ENCODE assay signal across 24 cellular contexts in the genomic region with DNA sequence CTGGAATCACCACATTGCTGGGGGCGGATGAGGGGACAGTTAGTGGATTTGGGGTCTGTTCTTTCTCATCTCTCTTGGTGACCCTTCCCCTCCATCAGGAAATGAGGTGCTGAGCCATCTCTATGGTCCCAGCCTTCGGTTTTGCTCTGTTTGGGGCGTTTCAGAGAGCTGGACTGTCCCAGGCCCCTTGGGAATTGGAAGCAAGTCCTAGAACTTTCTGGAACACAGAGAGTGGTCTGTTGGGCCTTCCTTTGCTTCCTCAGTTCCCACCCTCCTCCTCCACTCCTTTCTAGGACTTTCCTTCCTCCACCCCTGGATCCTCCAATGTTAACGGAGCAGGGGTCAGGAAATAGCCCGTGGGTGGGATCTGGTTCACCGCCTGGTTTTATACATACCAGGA. TPM values are rescaled to one million over a fixed set of nuclear protein-coding genes. Genes with fewer than 3 reads are reported as not detected.
DNase-seq lines count a peak whose midpoint lies in the region; ATAC-seq, FAIRE-seq and TF ChIP-seq lines count a peak whose summit lies in the region.
"Had no signal": no experiment of that assay in that cellular context is flagged by ENCODE, and none has a peak within 500 bp of the region (broad histone marks: within the 10 kb centered on the region; RNA-seq: fewer than 3 reads in every experiment).

No MANE protein-coding gene starts in this region.

- no peaks in the 10 kb centered on the region for H3K9me3 ChIP-seq in kidney (ENCODE audit: control insufficient read depth in 1 of 2, low read length in 2 of 2)

- H3K9me3 Mint-ChIP-seq in activated naive CD4-positive, alpha-beta T cell treated with anti-CD3 and anti-CD28 coated beads, Interleukin-2, amount 10 ng/mL, durations not matched to agents 7 days and 5 days, result no peaks in the 10 kb centered on the region
- no peaks in the 10 kb centered on the region for H3K9me3 Mint-ChIP-seq in activated T-helper 17 cell treated with anti-CD3 and anti-CD28 coated beads, Interleukin-2, amount 50 U/mL, for 72 hours
- no peaks in the 10 kb centered on the region for H3K9me3 Mint-ChIP-seq in neural crest cell
- H3K9me3 Mint-ChIP-seq: CD8-positive, alpha-beta T cell; IgD-negative memory B cell had no signal

- CTCF ChIA-PET in activated naive CD4-positive, alpha-beta T cell treated with anti-CD3 and anti-CD28 coated beads, Interleukin-2, amount 10 ng/mL, durations not matched to agents 7 days and 5 days (lab: Charles Lee), result interaction anchor here (1.1 to 7.1 kb wide), 5 partner anchors 15 to 295 kb away, joined by 3 to 63 read pairs (median 5); no protein-coding TSS in a partner anchor

- no peak for TF ChIP-seq CTCF in neural crest cell (conservative IDR thresholded peaks at IDR 0.05)
- no peak for TF ChIP-seq CTCF in kidney (IDR thresholded peaks at IDR 0.05; ENCODE audit: borderline replicate concordance, extremely low read depth, insufficient read depth)

- intact Hi-C loops in kidney (cut with DNase I), result no loop called here
- intact Hi-C loops in cardiac septum (cut with DNase I), result no loop called here

- no peak overlapping the region for H3K9ac ChIP-seq in kidney (ENCODE audit: low read length in 2 of 2)

- no peaks in the 10 kb centered on the region for H3K27me3 Mint-ChIP-seq in activated naive CD4-positive, alpha-beta T cell treated with anti-CD3 and anti-CD28 coated beads, Interleukin-2, amount 10 ng/mL, durations not matched to agents 7 days and 5 days
- no peaks in the 10 kb centered on the region for H3K27me3 Mint-ChIP-seq in activated T-helper 17 cell treated with anti-CD3 and anti-CD28 coated beads, Interleukin-2, amount 50 U/mL, for 72 hours
- H3K27me3 Mint-ChIP-seq in neural crest cell (ENCODE audit: low read depth), result peaks cover 3% of the 10 kb centered on the region
- H3K27me3 Mint-ChIP-seq: IgD-negative memory B cell had no signal

- no peak overlapping the region for H3K27ac ChIP-seq in kidney (ENCODE audit: low read depth in 2 of 2, low read length in 2 of 2)

- DNase-seq in activated naive CD4-positive, alpha-beta T cell treated with anti-CD3 and anti-CD28 coated beads, Interleukin-2, amount 10 ng/mL, durations not matched to agents 7 days and 5 days, result no peak
- no peak for DNase-seq in activated naive CD4-positive, alpha-beta T cell treated with Interleukin-2 at 50 U/mL for 16 hours
- no peak for DNase-seq in neural crest cell (ENCODE audit: low read depth, low spot score)
- no peak for DNase-seq in kidney
- no peak for DNase-seq in cardiac septum (ENCODE audit: low spot score)
- DNase-seq in GM19238 (ENCODE audit: insufficient read length, low spot score), result no peak
- DNase-seq: C1 segment of cervical spinal cord; Calu3; CD8-positive, alpha-beta T cell; DMS153; GOT3; NCI-H1105; NCI-H146; NCI-H2029; NCI-H2227 treated with DMSO at 0.1 percent for 48 hours; NCI-H510A; SIG-M5 had no signal

- H3K4me1 Mint-ChIP-seq in activated naive CD4-positive, alpha-beta T cell treated with anti-CD3 and anti-CD28 coated beads, Interleukin-2, amount 10 ng/mL, durations not matched to agents 7 days and 5 days, result peaks cover 60% of the 10 kb centered on the region
- H3K4me1 Mint-ChIP-seq in activated T-helper 17 cell treated with anti-CD3 and anti-CD28 coated beads, Interleukin-2, amount 50 U/mL, for 72 hours, result peaks cover 18% of the 10 kb centered on the region
- peaks cover 17% of the 10 kb centered on the region for H3K4me1 Mint-ChIP-seq in neural crest cell

- H3K27ac Mint-ChIP-seq in activated naive CD4-positive, alpha-beta T cell treated with anti-CD3 and anti-CD28 coated beads, Interleukin-2, amount 10 ng/mL, durations not matched to agents 7 days and 5 days, result peak overlapping the region; percentile 74
- peak overlapping the region; percentile 53 for H3K27ac Mint-ChIP-seq in activated T-helper 17 cell treated with anti-CD3 and anti-CD28 coated beads, Interleukin-2, amount 50 U/mL, for 72 hours
- H3K27ac Mint-ChIP-seq in neural crest cell (ENCODE audit: unreplicated experiment), result peak overlapping the region; percentile 81
- H3K27ac Mint-ChIP-seq: CD8-positive, alpha-beta T cell; IgD-negative memory B cell had no signal

- no peaks in the 10 kb centered on the region for H3K4me1 ChIP-seq in kidney (ENCODE audit: control insufficient read depth in 1 of 2, insufficient read depth in 1 of 2, low read depth in 1 of 2, low read length in 2 of 2)

- H3K4me3 Mint-ChIP-seq in activated naive CD4-positive, alpha-beta T cell treated with anti-CD3 and anti-CD28 coated beads, Interleukin-2, amount 10 ng/mL, durations not matched to agents 7 days and 5 days, result no peak overlapping the region
- no peak overlapping the region for H3K4me3 Mint-ChIP-seq in activated T-helper 17 cell treated with anti-CD3 and anti-CD28 coated beads, Interleukin-2, amount 50 U/mL, for 72 hours
- peak overlapping the region; percentile 41 for H3K4me3 Mint-ChIP-seq in neural crest cell
- H3K4me3 Mint-ChIP-seq: CD8-positive, alpha-beta T cell; IgD-negative memory B cell had no signal

- ATAC-seq in activated T-helper 17 cell treated with anti-CD3 and anti-CD28 coated beads, Interleukin-2, amount 50 U/mL, for 72 hours (replicated peaks), result no peak
- ATAC-seq: CD8-positive, alpha-beta T cell; HCT116; SK-N-SH treated with all-trans-retinoic acid at 6 μM for 48 hours had no signal

- no peak overlapping the region for H3K4me3 ChIP-seq in kidney (ENCODE audit: low read length in 2 of 2)

- peaks cover 68% of the 10 kb centered on the region for H3K36me3 Mint-ChIP-seq in activated naive CD4-positive, alpha-beta T cell treated with anti-CD3 and anti-CD28 coated beads, Interleukin-2, amount 10 ng/mL, durations not matched to agents 7 days and 5 days
- H3K36me3 Mint-ChIP-seq in activated T-helper 17 cell treated with anti-CD3 and anti-CD28 coated beads, Interleukin-2, amount 50 U/mL, for 72 hours (ENCODE audit: low read depth), result peaks cover 32% of the 10 kb centered on the region
- H3K36me3 Mint-ChIP-seq in neural crest cell (ENCODE audit: low read depth), result peaks cover 7% of the 10 kb centered on the region
- H3K36me3 Mint-ChIP-seq: CD8-positive, alpha-beta T cell; IgD-negative memory B cell had no signal

- no peaks in the 10 kb centered on the region for H3K36me3 ChIP-seq in kidney (ENCODE audit: control insufficient read depth in 1 of 2, insufficient read depth in 2 of 2, low read length in 2 of 2)

- FAIRE-seq in kidney (lab: Jason Lieb, UNC), result no peak
- FAIRE-seq: G401.6, GM12892, GM19239 had no signal

RNA-seq across cellular contexts. Expression of gene RRM2, which starts 17.0 kb away (rescaled TPM):
- 100 to 1,000 TPM; 515 to 567 TPM for total RNA-seq in activated T-helper 17 cell treated with anti-CD3 and anti-CD28 coated beads, Interleukin-2, amount 50 U/mL, for 72 hours
- total RNA-seq in neural crest cell, result 203 and 210 TPM in 2 replicates
- total RNA-seq in kidney, result 5.5 TPM
- 3.6 TPM for polyA plus RNA-seq in kidney (ENCODE audit: insufficient read depth, low read depth, low replicate concordance)
- 0.35 TPM for total RNA-seq in cardiac septum

RNA-seq across cellular contexts. Expression of gene CYS1, which starts 59.3 kb away (rescaled TPM):
- total RNA-seq in activated T-helper 17 cell treated with anti-CD3 and anti-CD28 coated beads, Interleukin-2, amount 50 U/mL, for 72 hours, result under 1 TPM in 1 of 2 donors, not detected in 1; 0.09 TPM
- total RNA-seq in neural crest cell (not detected in 2 replicates), kidney (245 TPM), cardiac septum (3.8 TPM)
- 276 TPM for polyA plus RNA-seq in kidney (ENCODE audit: insufficient read depth, low read depth, low replicate concordance)
- total RNA-seq: CD8-positive, alpha-beta T cell had no signal
- polyA plus RNA-seq: IgD-negative memory B cell had no signal

Comparison
In these comparisons a context has a peak if more than half of its experiments do, and no peak if none do; other contexts are left out.
1. RNA of gene RRM2, which starts 17.0 kb away (total RNA-seq): 515 to 567 TPM in activated T-helper 17 cell treated with anti-CD3 and anti-CD28 coated beads, Interleukin-2, amount 50 U/mL, for 72 hours and 203 to 210 TPM in neural crest cell; 5.5 TPM in kidney (single experiment) and 0.35 TPM in cardiac septum (single experiment); every median in the first group is over 10 times any median in the second.
2. RNA of gene CYS1, which starts 59.3 kb away (total RNA-seq): 245 TPM in kidney (single experiment); 3.8 TPM in cardiac septum (single experiment), 0.09 TPM in activated T-helper 17 cell treated with anti-CD3 and anti-CD28 coated beads, Interleukin-2, amount 50 U/mL, for 72 hours and not detected in neural crest cell; every median in the first group is over 10 times any median in the second.
3. Peak in every context shown above with its lines, with median percentiles within 50 percentile points of each other: H3K27ac Mint-ChIP-seq.